In genomic region chr5:128158342-128158741, GRCh38 we compare ENCODE assay signal across 27 cellular contexts.
"Had no signal": no experiment of that assay in that cellular context is flagged by ENCODE, and none has a peak within 500 bp of the region (broad histone marks: within the 10 kb centered on the region; RNA-seq: fewer than 3 reads in every experiment).

No MANE protein-coding gene starts in this region.

- H3K27ac ChIP-seq: stomach, suprapubic skin, testis, thoracic aorta, thyroid gland, tibial artery, tibial nerve, transverse colon, upper lobe of left lung, upper lobe of right lung, uterus, vagina had no signal

- ATAC-seq: stimulated activated effector memory CD8-positive, alpha-beta T cell treated with anti-CD3 and anti-CD28 coated beads, Interleukin-12 subunit alpha, Interleukin-12 subunit beta, amount 100 ng/mL, for 72 hours; stimulated activated memory B cell treated with anti-CD40 and anti-IgM and Interleukin-4, amounts not matched to agents 10 μg/mL and 1 μg/mL and 100 μg/mL, for 72 hours; stimulated activated naive B cell treated with anti-CD40 and anti-IgM and Interleukin-4, amounts not matched to agents 10 μg/mL and 1 μg/mL and 100 μg/mL, for 72 hours; stimulated activated naive CD8-positive, alpha-beta T cell treated with anti-CD3 and anti-CD28 coated beads, Interleukin-15, amount 100 ng/mL, for 72 hours; stimulated activated naive CD8-positive, alpha-beta T cell treated with anti-CD3 and anti-CD28 coated beads, Interleukin-15, Interleukin-2, amounts not matched to agents 100 U/mL and 50 U/mL, for 24 hours; upper lobe of right lung had no signal

- FAIRE-seq: urothelium cell line had no signal

- H3K9me3 ChIP-seq: stomach, suprapubic skin, testis, thoracic aorta, thyroid gland, tibial artery, tibial nerve, transverse colon, upper lobe of left lung, upper lobe of right lung, uterus, vagina had no signal

- H3K4me1 ChIP-seq: suprapubic skin, testis, thyroid gland, tibial artery, tibial nerve, transverse colon, upper lobe of left lung, upper lobe of right lung, uterus, vagina had no signal

- H3K36me3 ChIP-seq: uterus had no signal

- DNase-seq: stimulated activated CD4-positive, alpha-beta T cell treated with anti-CD3 and anti-CD28 coated beads, Interleukin-2, amount 100 ng/mL, for 48 hours; stimulated activated CD4-positive, alpha-beta T cell treated with anti-CD3 and anti-CD28 coated beads, Interleukin-4, amount 100 ng/mL, for 1 hour; stimulated activated CD4-positive, alpha-beta T cell treated with anti-CD3 and anti-CD28 coated beads, Interleukin-4, amount 100 ng/mL, for 24 hours; stimulated activated CD4-positive, alpha-beta T cell treated with anti-CD3 and anti-CD28 coated beads, Interleukin-4, amount 100 ng/mL, for 4 hours; stimulated activated CD8-positive, alpha-beta memory T cell treated with anti-CD3 and anti-CD28 coated beads, Interleukin-4, amount 100 ng/mL, for 48 hours; stimulated activated naive B cell treated with anti-CD40 and anti-IgM and Interleukin-4, amounts not matched to agents 10 μg/mL and 1 μg/mL and 100 μg/mL, for 72 hours; stimulated activated naive CD4-positive, alpha-beta T cell; stimulated activated naive CD4-positive, alpha-beta T cell treated with Interleukin-2 at 50 U/mL for 16 hours; stimulated activated naive CD8-positive, alpha-beta T cell treated with anti-CD3 and anti-CD28 coated beads, Interleukin-15, amount 100 ng/mL, for 72 hours; stimulated activated naive CD8-positive, alpha-beta T cell treated with anti-CD3 and anti-CD28 coated beads, Interleukin-15, Interleukin-2, amounts not matched to agents 100 U/mL and 50 U/mL, for 24 hours; stomach; substantia nigra; testis; thyroid gland; tibial artery; transverse colon; trophoblast cell; upper lobe of left lung; upper lobe of right lung; uterus had no signal

- H3K4me3 ChIP-seq: stomach, suprapubic skin, testis, thoracic aorta, thyroid gland, tibial artery, tibial nerve, transverse colon, upper lobe of left lung, upper lobe of right lung, uterus, vagina had no signal

- H3K27me3 ChIP-seq: stomach, suprapubic skin, testis, thyroid gland, tibial artery, tibial nerve, transverse colon, upper lobe of left lung, upper lobe of right lung, uterus, vagina had no signal
